Comparison of ENCODE assay signal across 1 cellular context in the genomic region with DNA sequence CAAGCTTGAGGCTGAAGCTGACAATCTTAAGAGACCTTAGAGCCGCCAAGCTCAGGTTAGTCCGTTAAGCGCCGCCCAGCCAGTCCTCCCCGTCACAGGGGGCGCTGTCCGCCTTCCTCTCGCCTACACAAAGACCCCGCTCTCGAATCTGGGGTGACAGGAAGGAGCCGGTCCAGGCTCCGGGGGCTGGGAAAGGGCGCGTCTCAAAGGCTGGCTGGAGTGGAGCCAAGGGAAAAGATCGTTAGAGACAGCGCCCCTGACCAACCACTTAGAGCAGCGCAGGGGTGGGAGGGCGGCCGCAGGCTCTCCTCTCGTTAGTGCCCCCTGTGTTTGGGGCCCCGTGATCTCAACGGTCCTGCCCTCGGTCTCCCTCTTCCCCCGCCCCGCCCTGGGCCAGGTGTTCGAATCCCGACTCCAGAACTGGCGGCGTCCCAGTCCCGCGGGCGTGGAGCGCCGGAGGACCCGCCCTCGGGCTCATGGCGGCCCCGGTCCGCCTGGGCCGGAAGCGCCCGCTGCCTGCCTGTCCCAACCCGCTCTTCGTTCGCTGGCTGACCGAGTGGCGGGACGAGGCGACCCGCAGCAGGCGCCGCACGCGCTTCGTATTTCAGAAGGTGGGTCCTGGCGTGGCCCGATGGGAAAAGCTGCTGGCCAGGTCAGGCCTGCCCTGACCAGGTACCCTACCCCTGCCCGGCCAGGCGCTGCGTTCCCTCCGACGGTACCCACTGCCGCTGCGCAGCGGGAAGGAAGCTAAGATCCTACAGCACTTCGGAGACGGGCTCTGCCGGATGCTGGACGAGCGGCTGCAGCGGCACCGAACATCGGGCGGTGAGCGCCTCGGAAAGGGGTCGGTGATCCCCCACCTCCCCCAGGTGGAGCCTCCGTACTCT.
A peak's percentile ranks its signal among the peaks of the same experiment; 100 is the strongest.
TF ChIP-seq lines count a peak whose summit lies in the region.

A gene with protein sequence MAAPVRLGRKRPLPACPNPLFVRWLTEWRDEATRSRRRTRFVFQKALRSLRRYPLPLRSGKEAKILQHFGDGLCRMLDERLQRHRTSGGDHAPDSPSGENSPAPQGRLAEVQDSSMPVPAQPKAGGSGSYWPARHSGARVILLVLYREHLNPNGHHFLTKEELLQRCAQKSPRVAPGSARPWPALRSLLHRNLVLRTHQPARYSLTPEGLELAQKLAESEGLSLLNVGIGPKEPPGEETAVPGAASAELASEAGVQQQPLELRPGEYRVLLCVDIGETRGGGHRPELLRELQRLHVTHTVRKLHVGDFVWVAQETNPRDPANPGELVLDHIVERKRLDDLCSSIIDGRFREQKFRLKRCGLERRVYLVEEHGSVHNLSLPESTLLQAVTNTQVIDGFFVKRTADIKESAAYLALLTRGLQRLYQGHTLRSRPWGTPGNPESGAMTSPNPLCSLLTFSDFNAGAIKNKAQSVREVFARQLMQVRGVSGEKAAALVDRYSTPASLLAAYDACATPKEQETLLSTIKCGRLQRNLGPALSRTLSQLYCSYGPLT (plus strand): TSS at position 156 of the 887 bp plus-strand sequence. CDS start 321 bp downstream, at position 477.

TF ChIP-seq in HepG2, 621 proteins besides CTCF, POLR2A, EP300 and RAD21 (continued from another document):
- no peak for TF ChIP-seq HDAC6 (IDR thresholded peaks at IDR 0.05; ENCODE audit: low read depth, low read length)
- peak; percentile 83 for TF ChIP-seq AGO2 (optimal IDR thresholded peaks at IDR 0.05; ENCODE audit: low read depth, low read length)
- TF ChIP-seq, protein P1, sequence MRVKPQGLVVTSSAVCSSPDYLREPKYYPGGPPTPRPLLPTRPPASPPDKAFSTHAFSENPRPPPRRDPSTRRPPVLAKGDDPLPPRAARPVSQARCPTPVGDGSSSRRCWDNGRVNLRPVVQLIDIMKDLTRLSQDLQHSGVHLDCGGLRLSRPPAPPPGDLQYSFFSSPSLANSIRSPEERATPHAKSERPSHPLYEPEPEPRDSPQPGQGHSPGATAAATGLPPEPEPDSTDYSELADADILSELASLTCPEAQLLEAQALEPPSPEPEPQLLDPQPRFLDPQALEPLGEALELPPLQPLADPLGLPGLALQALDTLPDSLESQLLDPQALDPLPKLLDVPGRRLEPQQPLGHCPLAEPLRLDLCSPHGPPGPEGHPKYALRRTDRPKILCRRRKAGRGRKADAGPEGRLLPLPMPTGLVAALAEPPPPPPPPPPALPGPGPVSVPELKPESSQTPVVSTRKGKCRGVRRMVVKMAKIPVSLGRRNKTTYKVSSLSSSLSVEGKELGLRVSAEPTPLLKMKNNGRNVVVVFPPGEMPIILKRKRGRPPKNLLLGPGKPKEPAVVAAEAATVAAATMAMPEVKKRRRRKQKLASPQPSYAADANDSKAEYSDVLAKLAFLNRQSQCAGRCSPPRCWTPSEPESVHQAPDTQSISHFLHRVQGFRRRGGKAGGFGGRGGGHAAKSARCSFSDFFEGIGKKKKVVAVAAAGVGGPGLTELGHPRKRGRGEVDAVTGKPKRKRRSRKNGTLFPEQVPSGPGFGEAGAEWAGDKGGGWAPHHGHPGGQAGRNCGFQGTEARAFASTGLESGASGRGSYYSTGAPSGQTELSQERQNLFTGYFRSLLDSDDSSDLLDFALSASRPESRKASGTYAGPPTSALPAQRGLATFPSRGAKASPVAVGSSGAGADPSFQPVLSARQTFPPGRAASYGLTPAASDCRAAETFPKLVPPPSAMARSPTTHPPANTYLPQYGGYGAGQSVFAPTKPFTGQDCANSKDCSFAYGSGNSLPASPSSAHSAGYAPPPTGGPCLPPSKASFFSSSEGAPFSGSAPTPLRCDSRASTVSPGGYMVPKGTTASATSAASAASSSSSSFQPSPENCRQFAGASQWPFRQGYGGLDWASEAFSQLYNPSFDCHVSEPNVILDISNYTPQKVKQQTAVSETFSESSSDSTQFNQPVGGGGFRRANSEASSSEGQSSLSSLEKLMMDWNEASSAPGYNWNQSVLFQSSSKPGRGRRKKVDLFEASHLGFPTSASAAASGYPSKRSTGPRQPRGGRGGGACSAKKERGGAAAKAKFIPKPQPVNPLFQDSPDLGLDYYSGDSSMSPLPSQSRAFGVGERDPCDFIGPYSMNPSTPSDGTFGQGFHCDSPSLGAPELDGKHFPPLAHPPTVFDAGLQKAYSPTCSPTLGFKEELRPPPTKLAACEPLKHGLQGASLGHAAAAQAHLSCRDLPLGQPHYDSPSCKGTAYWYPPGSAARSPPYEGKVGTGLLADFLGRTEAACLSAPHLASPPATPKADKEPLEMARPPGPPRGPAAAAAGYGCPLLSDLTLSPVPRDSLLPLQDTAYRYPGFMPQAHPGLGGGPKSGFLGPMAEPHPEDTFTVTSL (CRISPR knock-in tag; IDR thresholded peaks at IDR 0.05; ENCODE audit: borderline replicate concordance), result peak; percentile 43; the same call in 1 of the 2 replicates
- TF ChIP-seq ZNF562 (CRISPR knock-in tag; IDR thresholded peaks at IDR 0.05; ENCODE audit: borderline replicate concordance), result no peak
- TF ChIP-seq MTF2 (CRISPR knock-in tag; IDR thresholded peaks at IDR 0.05; ENCODE audit: borderline replicate concordance), result 0 out of 2 replicates have a peak, but pooled peaks have one; percentile 91
- no peak for TF ChIP-seq EZH2 (conservative IDR thresholded peaks at IDR 0.05; ENCODE audit: low read depth, low read length)
- TF ChIP-seq MATR3 (CRISPR knock-in tag; IDR thresholded peaks at IDR 0.05), result no peak
- TF ChIP-seq HCFC1 (IDR thresholded peaks at IDR 0.05; ENCODE audit: low read depth, low read length), result no peak
- no peak; the same call in 1 of the 2 replicates for TF ChIP-seq ZBTB8A (CRISPR knock-in tag; IDR thresholded peaks at IDR 0.05; ENCODE audit: borderline replicate concordance, low read depth)
- TF ChIP-seq GLI4 (CRISPR knock-in tag; IDR thresholded peaks at IDR 0.05; ENCODE audit: borderline replicate concordance), result no peak
- peak; percentile 70; the same call in 1 of the 2 replicates for TF ChIP-seq YEATS4 (CRISPR knock-in tag; IDR thresholded peaks at IDR 0.05; ENCODE audit: borderline replicate concordance)
- TF ChIP-seq NR2F6 (IDR thresholded peaks at IDR 0.05), result peak; percentile 18; the same call in 1 of the 2 replicates
- TF ChIP-seq NR2F6 (CRISPR knock-in tag; IDR thresholded peaks at IDR 0.05), result peak; percentile 57; the same call in 1 of the 2 replicates
- TF ChIP-seq PAF1 (CRISPR knock-in tag; IDR thresholded peaks at IDR 0.05), result no peak
- TF ChIP-seq, protein P2, sequence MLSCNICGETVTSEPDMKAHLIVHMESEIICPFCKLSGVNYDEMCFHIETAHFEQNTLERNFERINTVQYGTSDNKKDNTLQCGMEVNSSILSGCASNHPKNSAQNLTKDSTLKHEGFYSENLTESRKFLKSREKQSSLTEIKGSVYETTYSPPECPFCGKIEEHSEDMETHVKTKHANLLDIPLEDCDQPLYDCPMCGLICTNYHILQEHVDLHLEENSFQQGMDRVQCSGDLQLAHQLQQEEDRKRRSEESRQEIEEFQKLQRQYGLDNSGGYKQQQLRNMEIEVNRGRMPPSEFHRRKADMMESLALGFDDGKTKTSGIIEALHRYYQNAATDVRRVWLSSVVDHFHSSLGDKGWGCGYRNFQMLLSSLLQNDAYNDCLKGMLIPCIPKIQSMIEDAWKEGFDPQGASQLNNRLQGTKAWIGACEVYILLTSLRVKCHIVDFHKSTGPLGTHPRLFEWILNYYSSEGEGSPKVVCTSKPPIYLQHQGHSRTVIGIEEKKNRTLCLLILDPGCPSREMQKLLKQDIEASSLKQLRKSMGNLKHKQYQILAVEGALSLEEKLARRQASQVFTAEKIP (CRISPR knock-in tag; IDR thresholded peaks at IDR 0.05; ENCODE audit: borderline replicate concordance), result no peak
- TF ChIP-seq BRCA1 (CRISPR knock-in tag; IDR thresholded peaks at IDR 0.05), result 0 out of 2 replicates have a peak, but pooled peaks have one; percentile 47
- no peak; the same call in 1 of the 2 replicates for TF ChIP-seq ZNF768 (CRISPR knock-in tag; IDR thresholded peaks at IDR 0.05)
- TF ChIP-seq BRD4 (CRISPR knock-in tag; IDR thresholded peaks at IDR 0.05), result peak; percentile 80; the same call in 1 of the 2 replicates
- TF ChIP-seq PCBP2 (optimal IDR thresholded peaks at IDR 0.05; ENCODE audit: low read depth, low read length, poor library complexity, severe bottlenecking), result no peak
- TF ChIP-seq, protein P3, sequence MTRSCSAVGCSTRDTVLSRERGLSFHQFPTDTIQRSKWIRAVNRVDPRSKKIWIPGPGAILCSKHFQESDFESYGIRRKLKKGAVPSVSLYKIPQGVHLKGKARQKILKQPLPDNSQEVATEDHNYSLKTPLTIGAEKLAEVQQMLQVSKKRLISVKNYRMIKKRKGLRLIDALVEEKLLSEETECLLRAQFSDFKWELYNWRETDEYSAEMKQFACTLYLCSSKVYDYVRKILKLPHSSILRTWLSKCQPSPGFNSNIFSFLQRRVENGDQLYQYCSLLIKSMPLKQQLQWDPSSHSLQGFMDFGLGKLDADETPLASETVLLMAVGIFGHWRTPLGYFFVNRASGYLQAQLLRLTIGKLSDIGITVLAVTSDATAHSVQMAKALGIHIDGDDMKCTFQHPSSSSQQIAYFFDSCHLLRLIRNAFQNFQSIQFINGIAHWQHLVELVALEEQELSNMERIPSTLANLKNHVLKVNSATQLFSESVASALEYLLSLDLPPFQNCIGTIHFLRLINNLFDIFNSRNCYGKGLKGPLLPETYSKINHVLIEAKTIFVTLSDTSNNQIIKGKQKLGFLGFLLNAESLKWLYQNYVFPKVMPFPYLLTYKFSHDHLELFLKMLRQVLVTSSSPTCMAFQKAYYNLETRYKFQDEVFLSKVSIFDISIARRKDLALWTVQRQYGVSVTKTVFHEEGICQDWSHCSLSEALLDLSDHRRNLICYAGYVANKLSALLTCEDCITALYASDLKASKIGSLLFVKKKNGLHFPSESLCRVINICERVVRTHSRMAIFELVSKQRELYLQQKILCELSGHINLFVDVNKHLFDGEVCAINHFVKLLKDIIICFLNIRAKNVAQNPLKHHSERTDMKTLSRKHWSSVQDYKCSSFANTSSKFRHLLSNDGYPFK (CRISPR knock-in tag; IDR thresholded peaks at IDR 0.05; ENCODE audit: borderline replicate concordance), result peak; percentile 66; the same call in 1 of the 2 replicates
- TF ChIP-seq ZNF839 (CRISPR knock-in tag; IDR thresholded peaks at IDR 0.05; ENCODE audit: borderline replicate concordance), result no peak
- peak; percentile 53; the same call in 1 of the 2 replicates for TF ChIP-seq MEF2D (CRISPR knock-in tag; IDR thresholded peaks at IDR 0.05)
- peak; percentile 75 for TF ChIP-seq NFYB (CRISPR knock-in tag; IDR thresholded peaks at IDR 0.05)
- TF ChIP-seq ZMAT3 (CRISPR knock-in tag; conservative IDR thresholded peaks at IDR 0.05), result no peak
- TF ChIP-seq POLR2AphosphoS5 (IDR thresholded peaks at IDR 0.05; ENCODE audit: low read depth, low read length), result peak; percentile 74
- peak; percentile 95 for TF ChIP-seq ZNF777 (CRISPR knock-in tag; IDR thresholded peaks at IDR 0.05)
- TF ChIP-seq TGIF2 (CRISPR knock-in tag; IDR thresholded peaks at IDR 0.05), result peak; percentile 90
- TF ChIP-seq, protein P4, sequence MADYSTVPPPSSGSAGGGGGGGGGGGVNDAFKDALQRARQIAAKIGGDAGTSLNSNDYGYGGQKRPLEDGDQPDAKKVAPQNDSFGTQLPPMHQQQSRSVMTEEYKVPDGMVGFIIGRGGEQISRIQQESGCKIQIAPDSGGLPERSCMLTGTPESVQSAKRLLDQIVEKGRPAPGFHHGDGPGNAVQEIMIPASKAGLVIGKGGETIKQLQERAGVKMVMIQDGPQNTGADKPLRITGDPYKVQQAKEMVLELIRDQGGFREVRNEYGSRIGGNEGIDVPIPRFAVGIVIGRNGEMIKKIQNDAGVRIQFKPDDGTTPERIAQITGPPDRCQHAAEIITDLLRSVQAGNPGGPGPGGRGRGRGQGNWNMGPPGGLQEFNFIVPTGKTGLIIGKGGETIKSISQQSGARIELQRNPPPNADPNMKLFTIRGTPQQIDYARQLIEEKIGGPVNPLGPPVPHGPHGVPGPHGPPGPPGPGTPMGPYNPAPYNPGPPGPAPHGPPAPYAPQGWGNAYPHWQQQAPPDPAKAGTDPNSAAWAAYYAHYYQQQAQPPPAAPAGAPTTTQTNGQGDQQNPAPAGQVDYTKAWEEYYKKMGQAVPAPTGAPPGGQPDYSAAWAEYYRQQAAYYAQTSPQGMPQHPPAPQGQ (CRISPR knock-in tag; IDR thresholded peaks at IDR 0.05; ENCODE audit: borderline replicate concordance), result no peak
- no peak for TF ChIP-seq ZNF354B (CRISPR knock-in tag; IDR thresholded peaks at IDR 0.05)
- no peak for TF ChIP-seq HHEX (CRISPR knock-in tag; IDR thresholded peaks at IDR 0.05)
- peak; percentile 93 for TF ChIP-seq HDAC1 (CRISPR knock-in tag; IDR thresholded peaks at IDR 0.05)
- no peak for TF ChIP-seq ZFP62 (CRISPR knock-in tag; IDR thresholded peaks at IDR 0.05)
- TF ChIP-seq RARA (CRISPR knock-in tag; IDR thresholded peaks at IDR 0.05), result 0 out of 2 replicates have a peak, but pooled peaks have one; percentile 39
- no peak for TF ChIP-seq ZNF672 (CRISPR knock-in tag; IDR thresholded peaks at IDR 0.05)
- TF ChIP-seq, protein P5, sequence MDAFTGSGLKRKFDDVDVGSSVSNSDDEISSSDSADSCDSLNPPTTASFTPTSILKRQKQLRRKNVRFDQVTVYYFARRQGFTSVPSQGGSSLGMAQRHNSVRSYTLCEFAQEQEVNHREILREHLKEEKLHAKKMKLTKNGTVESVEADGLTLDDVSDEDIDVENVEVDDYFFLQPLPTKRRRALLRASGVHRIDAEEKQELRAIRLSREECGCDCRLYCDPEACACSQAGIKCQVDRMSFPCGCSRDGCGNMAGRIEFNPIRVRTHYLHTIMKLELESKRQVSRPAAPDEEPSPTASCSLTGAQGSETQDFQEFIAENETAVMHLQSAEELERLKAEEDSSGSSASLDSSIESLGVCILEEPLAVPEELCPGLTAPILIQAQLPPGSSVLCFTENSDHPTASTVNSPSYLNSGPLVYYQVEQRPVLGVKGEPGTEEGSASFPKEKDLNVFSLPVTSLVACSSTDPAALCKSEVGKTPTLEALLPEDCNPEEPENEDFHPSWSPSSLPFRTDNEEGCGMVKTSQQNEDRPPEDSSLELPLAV (CRISPR knock-in tag; conservative IDR thresholded peaks at IDR 0.05; ENCODE audit: low read depth), result no peak
- no peak for TF ChIP-seq ZNF282 (IDR thresholded peaks at IDR 0.05; ENCODE audit: partially characterized antibody)
- peak; percentile 31; the same call in 1 of the 2 replicates for TF ChIP-seq ZNF605 (CRISPR knock-in tag; IDR thresholded peaks at IDR 0.05)
- no peak for TF ChIP-seq FOSL1 (CRISPR knock-in tag; IDR thresholded peaks at IDR 0.05; ENCODE audit: borderline replicate concordance)
- no peak for TF ChIP-seq KAT2B (IDR thresholded peaks at IDR 0.05; ENCODE audit: borderline replicate concordance, low read depth, low read length)
- peak; percentile 83 for TF ChIP-seq ISL2 (CRISPR knock-in tag; IDR thresholded peaks at IDR 0.05)
- TF ChIP-seq DNMT1 (CRISPR knock-in tag; IDR thresholded peaks at IDR 0.05), result no peak
- TF ChIP-seq, protein P6, sequence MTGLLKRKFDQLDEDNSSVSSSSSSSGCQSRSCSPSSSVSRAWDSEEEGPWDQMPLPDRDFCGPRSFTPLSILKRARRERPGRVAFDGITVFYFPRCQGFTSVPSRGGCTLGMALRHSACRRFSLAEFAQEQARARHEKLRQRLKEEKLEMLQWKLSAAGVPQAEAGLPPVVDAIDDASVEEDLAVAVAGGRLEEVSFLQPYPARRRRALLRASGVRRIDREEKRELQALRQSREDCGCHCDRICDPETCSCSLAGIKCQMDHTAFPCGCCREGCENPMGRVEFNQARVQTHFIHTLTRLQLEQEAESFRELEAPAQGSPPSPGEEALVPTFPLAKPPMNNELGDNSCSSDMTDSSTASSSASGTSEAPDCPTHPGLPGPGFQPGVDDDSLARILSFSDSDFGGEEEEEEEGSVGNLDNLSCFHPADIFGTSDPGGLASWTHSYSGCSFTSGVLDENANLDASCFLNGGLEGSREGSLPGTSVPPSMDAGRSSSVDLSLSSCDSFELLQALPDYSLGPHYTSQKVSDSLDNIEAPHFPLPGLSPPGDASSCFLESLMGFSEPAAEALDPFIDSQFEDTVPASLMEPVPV (CRISPR knock-in tag; IDR thresholded peaks at IDR 0.05), result no peak
- TF ChIP-seq RFX1 (IDR thresholded peaks at IDR 0.05), result no peak
- TF ChIP-seq MXI1 (IDR thresholded peaks at IDR 0.05; ENCODE audit: borderline replicate concordance, low read depth, low read length), result no peak; the same call in 2 of the 3 replicates
